ENCODE assay signal across 1 cellular context in genomic region chr3:137765310-137766033, GRCh38.
TF ChIP-seq lines count a peak whose summit lies in the region.

No MANE protein-coding gene starts in this region.

TF ChIP-seq in WTC11, 78 proteins besides CTCF, POLR2A, EP300 and RAD21 (continued from another document):
- TF ChIP-seq ATF3 (CRISPR knock-in tag; conservative IDR thresholded peaks at IDR 0.05): no peak
- no peak for TF ChIP-seq ZSCAN18 (CRISPR knock-in tag; IDR thresholded peaks at IDR 0.05)
- no peak for TF ChIP-seq RELA (CRISPR knock-in tag; IDR thresholded peaks at IDR 0.05; ENCODE audit: borderline replicate concordance)
- TF ChIP-seq SOX15 (CRISPR knock-in tag; IDR thresholded peaks at IDR 0.05): no peak
- no peak for TF ChIP-seq NFATC4 (CRISPR knock-in tag; IDR thresholded peaks at IDR 0.05)
- TF ChIP-seq JUN (CRISPR knock-in tag; IDR thresholded peaks at IDR 0.05): no peak
- TF ChIP-seq SP1 (CRISPR knock-in tag; conservative IDR thresholded peaks at IDR 0.05): no peak
